Comparison of ENCODE assay signal across 12 cellular contexts in the genomic region with DNA sequence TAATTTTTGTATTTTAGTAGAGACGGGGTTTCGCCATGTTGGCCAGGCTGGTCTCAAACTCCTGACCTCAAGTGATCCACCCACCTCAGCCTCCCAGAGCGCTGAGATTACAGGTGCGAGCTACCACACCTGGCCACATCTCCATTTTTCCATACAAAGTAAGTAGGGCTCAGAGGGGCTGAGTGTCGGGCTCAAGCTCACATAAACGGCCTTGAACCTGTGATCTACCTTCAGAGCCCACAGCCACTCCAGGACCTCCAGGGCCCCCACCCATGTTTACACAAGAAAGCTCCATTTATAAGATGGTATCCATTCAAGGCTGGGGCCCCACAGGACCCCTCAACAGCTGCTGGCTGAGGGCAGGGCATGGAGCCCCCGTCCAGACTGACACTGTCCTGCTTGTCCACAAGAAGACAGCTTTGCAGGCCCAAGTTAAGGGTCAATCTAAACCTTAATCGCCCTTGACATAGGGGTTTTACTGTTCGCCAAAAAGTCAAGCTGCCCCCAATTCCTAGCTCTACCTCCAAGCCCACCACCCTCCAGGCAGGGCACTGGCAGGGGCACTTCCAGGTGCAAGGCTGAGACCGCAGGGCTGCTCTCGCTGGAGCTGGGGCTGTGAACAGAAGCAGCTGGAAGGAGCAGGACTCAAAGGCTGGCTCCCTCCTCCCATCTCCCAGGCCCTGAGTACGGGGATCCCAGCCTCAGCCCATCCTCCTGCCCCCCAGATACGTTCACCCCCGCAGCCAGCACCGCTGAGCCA. TPM values are rescaled to one million over a fixed set of nuclear protein-coding genes. Genes with fewer than 3 reads are reported as not detected.
DNase-seq lines count a peak whose midpoint lies in the region; ATAC-seq and TF ChIP-seq lines count a peak whose summit lies in the region.
"Had no signal": no experiment of that assay in that cellular context is flagged by ENCODE, and none has a peak within 500 bp of the region (broad histone marks: within the 10 kb centered on the region; RNA-seq: fewer than 3 reads in every experiment).

No MANE protein-coding gene starts in this region.

- intact Hi-C loops in gastrocnemius medialis (cut with DNase I; ENCODE audit: low total_unique reads) = no loop called here

- H3K9me3 Mint-ChIP-seq in T-helper 2 cell treated with Interferon-gamma antibody and Interleukin-4, amounts not matched to agents 5 μg/mL and 100 μg/mL, for 36 hours = no peaks in the 10 kb centered on the region
- H3K9me3 Mint-ChIP-seq in HFFc6 = no peaks in the 10 kb centered on the region

- H3K4me2 ChIP-seq in OCI-LY1 (ENCODE audit: low read length) = no peak overlapping the region

- H3K9ac ChIP-seq in OCI-LY1 (ENCODE audit: low read length) = no peak overlapping the region

- H3K36me3 ChIP-seq in OCI-LY1 (ENCODE audit: insufficient read depth, low read length) (0 out of 2 replicates have a peak, but pooled peaks cover 5% of the 10 kb centered on the region), gastrocnemius medialis (peaks cover 0 to 19% of the 10 kb centered on the region in 2 donors)
- peaks cover 49% of the 10 kb centered on the region for H3K36me3 ChIP-seq in effector memory CD4-positive, alpha-beta T cell (ENCODE audit: control insufficient read depth, insufficient read depth, low read length)
- H3K36me3 ChIP-seq: SJSA1 had no signal

- TF ChIP-seq CTCF in OCI-LY1 (IDR thresholded peaks at IDR 0.05; ENCODE audit: low read length) (no peak), gastrocnemius medialis (IDR thresholded peaks at IDR 0.05 in 4 of 5, conservative IDR thresholded peaks at IDR 0.05 in 1 of 5) (no peak), HFFc6 (IDR thresholded peaks at IDR 0.05) (no peak)

- DNase-seq in T-helper 2 cell treated with Interferon-gamma antibody and Interleukin-4, amounts not matched to agents 5 μg/mL and 100 μg/mL, for 36 hours (ENCODE audit: low spot score) = no peak
- DNase-seq in T-helper 2 cell = no peak
- no peak for DNase-seq in effector memory CD4-positive, alpha-beta T cell
- no peak for DNase-seq in gastrocnemius medialis
- no peak for DNase-seq in HFFc6
- DNase-seq in SW480 (ENCODE audit: low spot score) = no peak
- DNase-seq: 8988T, DMS53, foreskin keratinocyte had no signal

- no peaks in the 10 kb centered on the region for H3K9me3 ChIP-seq in OCI-LY1 (ENCODE audit: low read length)
- no peaks in the 10 kb centered on the region for H3K9me3 ChIP-seq in effector memory CD4-positive, alpha-beta T cell (ENCODE audit: control insufficient read depth, low read length)
- H3K9me3 ChIP-seq in gastrocnemius medialis = no peaks in the 10 kb centered on the region
- H3K9me3 ChIP-seq: SJSA1 had no signal

- H3K4me1 ChIP-seq in OCI-LY1 (ENCODE audit: insufficient read depth, low read length, severe bottlenecking) = peaks cover 46% of the 10 kb centered on the region
- peaks cover 57% of the 10 kb centered on the region for H3K4me1 ChIP-seq in effector memory CD4-positive, alpha-beta T cell (ENCODE audit: control insufficient read depth, insufficient read depth, low read length, poor library complexity, severe bottlenecking)
- H3K4me1 ChIP-seq in gastrocnemius medialis = peaks cover 27 to 38% of the 10 kb centered on the region in 2 donors
- H3K4me1 ChIP-seq: foreskin keratinocyte had no signal

- H3K27me3 ChIP-seq in OCI-LY1 (ENCODE audit: insufficient read depth, low read length) (no peaks in the 10 kb centered on the region), gastrocnemius medialis (no peaks in the 10 kb centered on the region)
- H3K27me3 ChIP-seq in effector memory CD4-positive, alpha-beta T cell (replicated peaks; ENCODE audit: control insufficient read depth, insufficient read depth, low read length, poor library complexity, severe bottlenecking) = no peaks in the 10 kb centered on the region
- H3K27me3 ChIP-seq: SJSA1 had no signal

- H3K36me3 Mint-ChIP-seq in T-helper 2 cell treated with Interferon-gamma antibody and Interleukin-4, amounts not matched to agents 5 μg/mL and 100 μg/mL, for 36 hours (ENCODE audit: low read depth) = peaks cover 30% of the 10 kb centered on the region
- H3K36me3 Mint-ChIP-seq in HFFc6 (ENCODE audit: low read depth) = no peaks in the 10 kb centered on the region

- H3K79me2 ChIP-seq in OCI-LY1 (ENCODE audit: insufficient read depth, low read length) = no peaks in the 10 kb centered on the region

- no peak for TF ChIP-seq POLR2A in gastrocnemius medialis (IDR thresholded peaks at IDR 0.05)

- H3K27ac Mint-ChIP-seq in T-helper 2 cell treated with Interferon-gamma antibody and Interleukin-4, amounts not matched to agents 5 μg/mL and 100 μg/mL, for 36 hours = peak overlapping the region; percentile 87
- no peak overlapping the region for H3K27ac Mint-ChIP-seq in HFFc6

- H3K9me2 ChIP-seq in OCI-LY1 (ENCODE audit: low read depth, low read length) = no peaks in the 10 kb centered on the region

- H3K27ac ChIP-seq in OCI-LY1 (ENCODE audit: low read depth, low read length, poor library complexity, severe bottlenecking) (peak overlapping the region; percentile 91), gastrocnemius medialis (peak overlapping the region; percentile 18 to 95 (median 90))
- peak overlapping the region; percentile 76 for H3K27ac ChIP-seq in effector memory CD4-positive, alpha-beta T cell (ENCODE audit: insufficient read depth, low read length, poor library complexity, severe bottlenecking)
- H3K27ac ChIP-seq: foreskin keratinocyte, SJSA1 had no signal

- no peak overlapping the region for H2AFZ ChIP-seq in OCI-LY1 (ENCODE audit: low read length)

- H3K4me3 ChIP-seq in OCI-LY1 (ENCODE audit: low read depth, low read length, poor library complexity, severe bottlenecking) = no peak overlapping the region
- no peak overlapping the region for H3K4me3 ChIP-seq in effector memory CD4-positive, alpha-beta T cell (ENCODE audit: insufficient read depth, low read depth, low read length, poor library complexity, severe bottlenecking)
- no peak overlapping the region for H3K4me3 ChIP-seq in gastrocnemius medialis
- H3K4me3 ChIP-seq: SJSA1 had no signal

- in situ Hi-C loops in gastrocnemius medialis (cut with MboI; ENCODE audit: low sequenced_read_pairs in 4 of 4) = no loop called here

- H3F3A ChIP-seq in OCI-LY1 (ENCODE audit: insufficient read depth, low read length) = peaks cover 3% of the 10 kb centered on the region; the same call in 1 of the 2 replicates

- ATAC-seq in gastrocnemius medialis = no peak
- ATAC-seq in HG03571 (IDR thresholded peaks at IDR 0.05; ENCODE audit: unreplicated experiment) = no peak
- ATAC-seq: foreskin keratinocyte had no signal

- H3K4me3 Mint-ChIP-seq in T-helper 2 cell treated with Interferon-gamma antibody and Interleukin-4, amounts not matched to agents 5 μg/mL and 100 μg/mL, for 36 hours = peak overlapping the region; percentile 82
- no peak overlapping the region for H3K4me3 Mint-ChIP-seq in HFFc6

- H3K4me1 Mint-ChIP-seq in T-helper 2 cell treated with Interferon-gamma antibody and Interleukin-4, amounts not matched to agents 5 μg/mL and 100 μg/mL, for 36 hours (ENCODE audit: low read depth) = peaks cover 49% of the 10 kb centered on the region
- peaks cover 13% of the 10 kb centered on the region for H3K4me1 Mint-ChIP-seq in HFFc6 (ENCODE audit: low read depth)

- H3K27me3 Mint-ChIP-seq in T-helper 2 cell treated with Interferon-gamma antibody and Interleukin-4, amounts not matched to agents 5 μg/mL and 100 μg/mL, for 36 hours (ENCODE audit: low read depth) = no peaks in the 10 kb centered on the region
- H3K27me3 Mint-ChIP-seq in HFFc6 (ENCODE audit: insufficient read depth) = peaks cover 10% of the 10 kb centered on the region

- no peaks in the 10 kb centered on the region for H4K20me1 ChIP-seq in OCI-LY1 (ENCODE audit: insufficient read depth, low read length)

RNA-seq across cellular contexts. Expression of a gene that starts 18.9 kb away (rescaled TPM):
- total RNA-seq in gastrocnemius medialis = 10 to 100 TPM in 2 of 4 donors, 1 to 10 TPM in 2; 3.6 to 16.0 (median 10.1) TPM
- total RNA-seq in HFFc6 (2021; fragmentation: NEBNext Ultra II Directional; extraction: Animal tissue kit (Norgen Biotek cat#: 25700)) = under 1 TPM; 0.11 to 0.83 (median 0.34) TPM

RNA-seq across cellular contexts. Expression of a gene that starts 32.1 kb away (rescaled TPM):
- 100 to 1,000 TPM; 110 to 395 (median 184) TPM for total RNA-seq in gastrocnemius medialis
- 10 to 100 TPM in 1 of 6 experiments, 1 to 10 TPM in 5; 1.2 to 10.2 (median 1.9) TPM for total RNA-seq in HFFc6 (2021; fragmentation: NEBNext Ultra II Directional; extraction: Animal tissue kit (Norgen Biotek cat#: 25700))
- total RNA-seq: foreskin keratinocyte had no signal

Comparison
In these comparisons a context has a peak if more than half of its experiments do, and no peak if none do; other contexts are left out.
1. RNA of a gene that starts 32.1 kb away (total RNA-seq): 110 to 395 TPM in gastrocnemius medialis; 1.2 to 10.2 TPM in HFFc6; every median in the first group is over 4 times any median in the second.
2. Peak in every context shown above with its lines, with median percentiles within 50 percentile points of each other: H3K27ac ChIP-seq.